8 cellular contexts compared by ENCODE assay signal in the genomic region with DNA sequence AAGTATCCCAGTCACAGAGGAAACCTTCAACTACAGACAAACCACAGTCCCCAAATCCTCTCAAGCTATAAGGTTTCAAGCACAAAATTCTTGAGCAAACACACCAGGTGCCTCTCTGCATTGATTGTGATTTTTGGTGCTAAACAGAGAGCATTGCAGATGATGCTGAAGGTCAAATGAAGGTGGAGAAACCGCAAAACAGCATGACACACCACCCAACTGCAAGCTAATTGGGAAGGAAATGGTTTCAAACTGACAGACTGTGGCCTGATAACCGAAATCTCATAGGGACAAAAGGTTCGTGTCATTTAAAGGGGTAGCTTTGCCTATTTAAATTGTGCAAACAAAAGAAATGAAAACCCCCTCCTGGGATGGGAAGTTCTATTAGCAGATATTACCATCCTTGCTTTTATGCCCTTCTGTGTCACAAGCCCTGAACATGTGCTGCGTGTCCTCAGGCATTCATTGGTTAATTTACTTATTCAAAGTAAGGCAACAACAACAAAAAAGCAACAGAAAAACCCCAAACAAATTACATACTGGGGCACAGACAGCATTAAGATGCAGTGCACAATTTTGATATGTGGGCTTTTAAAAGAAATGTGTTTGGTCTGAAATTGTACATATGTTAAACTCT.
DNase-seq lines count a peak whose midpoint lies in the region; ATAC-seq lines count a peak whose summit lies in the region.

No MANE protein-coding gene starts in this region.

- peak; percentile 65 for DNase-seq in GDM1 (lab: John Stamatoyannopoulos, UW)
- peak; percentile 85 for DNase-seq in SKM-1 (lab: John Stamatoyannopoulos, UW; ENCODE audit: unreplicated experiment)
- DNase-seq in cerebellum (ENCODE audit: low spot score): no peak
- DNase-seq in caudate nucleus (lab: John Stamatoyannopoulos, UW): no peak
- DNase-seq in dermis blood vessel endothelial cell: no peak
- no peak for DNase-seq in head of caudate nucleus

- peak; percentile 85 for ATAC-seq in GM19372 (IDR thresholded peaks at IDR 0.05; ENCODE audit: low read depth, unreplicated experiment)
- peak; percentile 91 for ATAC-seq in HG03108 (IDR thresholded peaks at IDR 0.05; ENCODE audit: unreplicated experiment)

- intact Hi-C loops in head of caudate nucleus (cut with DNase I): no loop called here

- H3K27ac ChIP-seq in caudate nucleus (ENCODE audit: low read depth, low read length): no peak overlapping the region

Comparison
In these comparisons a context has a peak if more than half of its experiments do, and no peak if none do; other contexts are left out.
1. DNase-seq: peak in GDM1 (single experiment) and SKM-1 (single experiment); none in cerebellum (single experiment), caudate nucleus (0 of 61), dermis blood vessel endothelial cell (single experiment) and head of caudate nucleus (0 of 42).